11 cellular contexts compared by ENCODE assay signal in genomic region chr3:114093596-114093995, GRCh38.
A peak's percentile ranks its signal among the peaks of the same experiment; 100 is the strongest.
DNase-seq lines count a peak whose midpoint lies in the region; ATAC-seq lines count a peak whose summit lies in the region.
"Had no signal": no experiment of that assay in that cellular context is flagged by ENCODE, and none has a peak within 500 bp of the region (broad histone marks: within the 10 kb centered on the region; RNA-seq: fewer than 3 reads in every experiment).

No MANE protein-coding gene starts in this region.

- DNase-seq in DMS53 (lab: John Stamatoyannopoulos, UW) (peak; percentile 17), DMS53 treated with DMSO at 0.1 percent for 48 hours (lab: John Stamatoyannopoulos, UW; ENCODE audit: unreplicated experiment) (no peak), NCI-H2171 treated with DMSO at 0.1 percent for 48 hours (lab: John Stamatoyannopoulos, UW) (peak; percentile 32), epithelial cell of prostate (ENCODE audit: low read depth, low spot score) (peak; percentile 65), skeletal muscle cell (ENCODE audit: low read depth) (peak; percentile 73)
- DNase-seq: 8988T; activated CD4-positive, alpha-beta memory T cell treated with anti-CD3 and anti-CD28 coated beads for 36 hours; NCI-H446 treated with DMSO at 0.1 percent for 48 hours had no signal

- H3K27ac ChIP-seq in epithelial cell of prostate, result no peak overlapping the region

- ATAC-seq in HG03280 (IDR thresholded peaks at IDR 0.05; ENCODE audit: unreplicated experiment), result no peak
- no peak for ATAC-seq in HG02763 (IDR thresholded peaks at IDR 0.05; ENCODE audit: unreplicated experiment)
- no peak for ATAC-seq in HG03196 (IDR thresholded peaks at IDR 0.05; ENCODE audit: unreplicated experiment)

- H3K4me3 ChIP-seq in skeletal muscle cell (ENCODE audit: low read depth, low read length), result no peak overlapping the region
